ENCODE assay signal across 9 cellular contexts in genomic region chr18:49249523-49249922, GRCh38.
DNase-seq lines count a peak whose midpoint lies in the region; TF ChIP-seq lines count a peak whose summit lies in the region.
"Had no signal": no experiment of that assay in that cellular context is flagged by ENCODE, and none has a peak within 500 bp of the region (broad histone marks: within the 10 kb centered on the region; RNA-seq: fewer than 3 reads in every experiment).

No MANE protein-coding gene starts in this region.

- H3K56ac ChIP-seq in mesendoderm (ENCODE audit: low read length) = no peak overlapping the region

- H3K4me3 ChIP-seq in AG09309 (ENCODE audit: control insufficient read depth, low read depth, low read length) (no peak overlapping the region), mesendoderm (ENCODE audit: low read length) (no peak overlapping the region), esophagus squamous epithelium (no peak overlapping the region)

- H3K9me3 ChIP-seq in esophagus squamous epithelium = peaks cover 0 to 6% (median 0%) of the 10 kb centered on the region in 3 donors

- H3K36me3 ChIP-seq in mesendoderm (ENCODE audit: control insufficient read depth, insufficient read depth, low read length) = no peaks in the 10 kb centered on the region
- H3K36me3 ChIP-seq in esophagus squamous epithelium = peaks cover 0 to 52% (median 0%) of the 10 kb centered on the region in 3 donors

- intact Hi-C loops in esophagus squamous epithelium (cut with DNase I) = loop anchor here (10.0 kb wide), 1 partner anchor 575 kb away; no protein-coding TSS in a partner anchor

- H3K79me2 ChIP-seq in mesendoderm (ENCODE audit: control insufficient read depth, insufficient read depth, low read length) = no peaks in the 10 kb centered on the region

- H3K27ac ChIP-seq in VCaP (peak overlapping the region; percentile 92; the same call in 1 of the 2 replicates), mesendoderm (ENCODE audit: low read depth, low read length) (no peak overlapping the region), esophagus squamous epithelium (peak overlapping the region in 1 of 4 donors; percentile 20)

- no peak overlapping the region for H2BK5ac ChIP-seq in mesendoderm (ENCODE audit: low read length)

- peak; percentile 79 for DNase-seq in AG09309 (ENCODE audit: low read depth)
- peak; percentile 69 for DNase-seq in HS-5 (ENCODE audit: low read depth)
- peak; percentile 39 for DNase-seq in kidney glomerular epithelial cell (lab: John Stamatoyannopoulos, UW)
- no peak for DNase-seq in NCI-H345 (lab: John Stamatoyannopoulos, UW)
- DNase-seq in mesendoderm = no peak
- DNase-seq in NCI-H2227 treated with DMSO at 0.1 percent for 48 hours (lab: John Stamatoyannopoulos, UW) = no peak
- no peak for DNase-seq in esophagus squamous epithelium (lab: John Stamatoyannopoulos, UW)
- DNase-seq: midbrain had no signal

- H3K4ac ChIP-seq in mesendoderm (ENCODE audit: low read depth, low read length) = no peak overlapping the region

- H3K79me1 ChIP-seq in mesendoderm (ENCODE audit: low read length) = no peaks in the 10 kb centered on the region

- H2AK5ac ChIP-seq in mesendoderm (ENCODE audit: low read length) = no peak overlapping the region

- no CpG with 5 or more reads among the region's 2 CpGs for WGBS in mesendoderm (ENCODE audit: extremely low coverage, insufficient coverage, low lambda C conversion rate)
- 22 to 24% methylated on average over 2 of the region's 2 CpGs for WGBS in esophagus squamous epithelium, 2 donors

- TF ChIP-seq CTCF in AG09309 (IDR thresholded peaks at IDR 0.05; ENCODE audit: control insufficient read depth, insufficient read depth, low read depth, low read length, missing control alignments) (no peak), VCaP (conservative IDR thresholded peaks at IDR 0.05) (no peak), esophagus squamous epithelium (IDR thresholded peaks at IDR 0.05) (no peak)

- H3K9ac ChIP-seq in mesendoderm (ENCODE audit: low read length) = no peak overlapping the region

- H3K27me3 ChIP-seq in mesendoderm (ENCODE audit: insufficient read depth, low read length, poor library complexity) (no peaks in the 10 kb centered on the region), esophagus squamous epithelium (no peaks in the 10 kb centered on the region)

- no peaks in the 10 kb centered on the region for H3K4me1 ChIP-seq in mesendoderm (ENCODE audit: control insufficient read depth, low read depth, low read length)
- H3K4me1 ChIP-seq in esophagus squamous epithelium = peaks cover 0 to 18% (median 4%) of the 10 kb centered on the region in 3 donors

- H3K4me2 ChIP-seq in mesendoderm (ENCODE audit: low read length) = no peak overlapping the region

- H4K8ac ChIP-seq in mesendoderm (ENCODE audit: low read depth, low read length) = no peak overlapping the region

- no peak overlapping the region for H3K23ac ChIP-seq in mesendoderm (ENCODE audit: low read length)

- no peak overlapping the region for H2BK120ac ChIP-seq in mesendoderm (ENCODE audit: low read depth, low read length)

- H2BK15ac ChIP-seq in mesendoderm (replicated peaks; ENCODE audit: low read depth) = no peak overlapping the region

- H3K18ac ChIP-seq in mesendoderm (ENCODE audit: low read length) = no peak overlapping the region

- TF ChIP-seq POLR2A in esophagus squamous epithelium (IDR thresholded peaks at IDR 0.05) = no peak

- no peak overlapping the region for H4K5ac ChIP-seq in mesendoderm (ENCODE audit: low read length)

Comparison
In these comparisons a context has a peak if more than half of its experiments do, and no peak if none do; other contexts are left out.
1. DNase-seq: peak in AG09309 (single experiment), HS-5 (single experiment) and kidney glomerular epithelial cell (single experiment); none in NCI-H345 (single experiment), mesendoderm (single experiment), NCI-H2227 treated with DMSO at 0.1 percent for 48 hours (single experiment) and esophagus squamous epithelium (single experiment).